ENCODE assay signal across 8 cellular contexts in the genomic region with DNA sequence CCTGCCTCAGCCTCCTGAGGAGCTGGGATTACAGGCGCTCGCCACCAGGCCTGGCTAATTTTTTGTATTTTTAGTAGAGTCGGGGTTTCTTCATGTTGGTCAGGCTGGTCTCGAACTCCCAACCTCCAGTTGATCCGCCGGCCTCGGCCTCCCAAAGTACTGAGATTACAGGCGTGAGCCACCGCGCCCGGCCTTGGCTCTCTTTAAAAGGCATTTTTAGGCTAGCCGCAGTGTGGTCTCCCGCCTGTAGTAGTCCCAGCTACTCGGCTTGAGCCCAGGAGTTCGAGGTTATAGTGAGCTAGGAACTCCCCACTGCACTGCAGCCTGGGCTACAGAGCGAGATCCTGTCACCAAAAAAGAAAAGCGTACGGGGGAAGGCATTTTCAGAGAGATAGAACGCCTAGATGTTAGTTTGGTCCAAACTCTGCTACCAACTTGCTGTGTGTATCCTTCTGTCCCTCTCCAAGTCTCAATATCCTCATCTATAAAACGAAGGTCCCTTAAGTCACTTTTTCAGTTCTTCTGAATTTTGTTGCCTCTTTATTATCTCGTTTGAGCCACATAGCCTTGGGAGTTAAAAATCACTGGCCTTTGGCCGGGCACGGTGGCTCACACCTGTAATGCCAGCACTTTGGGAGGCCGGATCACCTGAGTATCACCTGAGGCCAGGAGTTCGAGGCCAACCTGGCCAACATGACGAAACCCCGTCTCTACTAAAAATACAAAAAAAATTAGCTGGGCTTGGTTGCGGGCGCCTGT. TPM values are rescaled to one million over a fixed set of nuclear protein-coding genes. Genes with fewer than 3 reads are reported as not detected.
DNase-seq lines count a peak whose midpoint lies in the region; TF ChIP-seq lines count a peak whose summit lies in the region.

No MANE protein-coding gene starts in this region.

- CTCF ChIA-PET in OCI-LY7 (lab: Charles Lee; ENCODE audit: unreplicated experiment) = no interaction called here

- peak overlapping the region; percentile 88 for H3K27ac ChIP-seq in OCI-LY7 (ENCODE audit: low read depth, low read length, poor library complexity, severe bottlenecking)
- H3K27ac ChIP-seq in iPS-20b (ENCODE audit: low read length) = peak overlapping the region; percentile 3

- peak overlapping the region; percentile 79; the same call in 1 of the 2 replicates for H2AFZ ChIP-seq in OCI-LY7 (ENCODE audit: low read length)

- H3K4me1 ChIP-seq in OCI-LY7 (ENCODE audit: insufficient read depth, low read length, poor library complexity, severe bottlenecking) (peaks cover 37% of the 10 kb centered on the region), adipocyte (ENCODE audit: control insufficient read depth, insufficient read depth, low read length) (peaks cover 5% of the 10 kb centered on the region), iPS-20b (ENCODE audit: insufficient read depth, low read length) (no peaks in the 10 kb centered on the region)

- peak overlapping the region; percentile 91 for H3K9ac ChIP-seq in adipocyte (ENCODE audit: low read length)
- peak overlapping the region; percentile 86 for H3K9ac ChIP-seq in iPS-20b (ENCODE audit: low read depth, low read length)

- BruUV-seq in OCI-LY7 (replicated peaks; lab: Mats Ljungman, UMichigan) = TSS peak; percentile 95

- intact Hi-C loops in OCI-LY7 (cut with micrococcal nuclease; ENCODE audit: unreplicated experiment) = loop anchor here (2.0 kb wide), 1 partner anchor 81 kb away; no protein-coding TSS in a partner anchor

- TF ChIP-seq CTCF in OCI-LY7 (conservative IDR thresholded peaks at IDR 0.05; ENCODE audit: low read length) = peak; percentile 29

- H3K79me2 ChIP-seq in OCI-LY7 (ENCODE audit: insufficient read depth, low read depth, low read length) = peaks cover 14% of the 10 kb centered on the region; the same call in 1 of the 2 replicates

- H3K27me3 ChIP-seq in adipocyte (replicated peaks; ENCODE audit: control insufficient read depth, insufficient read depth, low read length) = no peaks in the 10 kb centered on the region
- H3K27me3 ChIP-seq in iPS-20b (ENCODE audit: insufficient read depth, low read length) = no peaks in the 10 kb centered on the region

- peak overlapping the region; percentile 88 for H3K4me3 ChIP-seq in OCI-LY7 (ENCODE audit: low read depth, low read length, poor library complexity, severe bottlenecking)
- peak overlapping the region; percentile 87 for H3K4me3 ChIP-seq in adipocyte (ENCODE audit: low read length)
- H3K4me3 ChIP-seq in iPS-20b (ENCODE audit: low read length) = peak overlapping the region; percentile 73

- POLR2A ChIA-PET in OCI-LY7 (lab: Charles Lee) = interaction anchor here (0.5 to 1.7 kb wide), 20 partner anchors 9 to 643 kb away, joined by 3 to 12 read pairs (median 4); no protein-coding TSS in a partner anchor

- H3K36me3 ChIP-seq in OCI-LY7 (ENCODE audit: insufficient read depth, low read length) (peaks cover 42% of the 10 kb centered on the region), adipocyte (ENCODE audit: control insufficient read depth, insufficient read depth, low read length, severe bottlenecking) (peaks cover 34% of the 10 kb centered on the region), iPS-20b (ENCODE audit: insufficient read depth, low read depth, low read length) (peaks cover 36% of the 10 kb centered on the region)

- H3K4me2 ChIP-seq in OCI-LY7 (ENCODE audit: low read length) = peak overlapping the region; percentile 78

- H3K9me3 ChIP-seq in OCI-LY7 (ENCODE audit: low read length) = no peaks in the 10 kb centered on the region
- H3K9me3 ChIP-seq in adipocyte (ENCODE audit: control insufficient read depth, low read length) = no peaks in the 10 kb centered on the region
- H3K9me3 ChIP-seq in iPS-20b (ENCODE audit: insufficient read depth, low read depth, low read length) = no peaks in the 10 kb centered on the region

- DNase-seq in NCI-H1417 (lab: John Stamatoyannopoulos, UW) = peak in 2 of 3 experiments; percentile 28 to 61
- no peak for DNase-seq in NCI-H1417 treated with DMSO at 0.1 percent for 48 hours (lab: John Stamatoyannopoulos, UW)
- peak; percentile 60 for DNase-seq in OCI-LY7 (ENCODE audit: low spot score)
- DNase-seq in adipocyte (ENCODE audit: low read depth) = peak; percentile 36
- peak; percentile 15 to 20 for DNase-seq in stimulated activated CD4-positive, alpha-beta T cell treated with anti-CD3 and anti-CD28 coated beads, Interleukin-15, amount 100 ng/mL, for 48 hours (ENCODE audit: low read depth in 2 of 2)
- no peak for DNase-seq in NCI-H146 treated with DMSO at 0.1 percent for 48 hours (lab: John Stamatoyannopoulos, UW; ENCODE audit: unreplicated experiment)
- DNase-seq in ureter (ENCODE audit: low spot score) = no peak

- no peaks in the 10 kb centered on the region for H4K20me1 ChIP-seq in OCI-LY7 (ENCODE audit: insufficient read depth, low read length)

- H3K9me2 ChIP-seq in OCI-LY7 (ENCODE audit: insufficient read depth, low read length) = no peaks in the 10 kb centered on the region

RNA-seq across cellular contexts. Expression of gene MED18, which starts 0.7 kb away (rescaled TPM):
- total RNA-seq in OCI-LY7 (2014; rRNA removed; shearing (Covaris generic)) = 25.9 and 26.9 TPM in 2 replicates
- total RNA-seq in OCI-LY7 (2022) (20.5 and 26.5 TPM in 2 replicates), ureter (14.4 TPM)

RNA-seq across cellular contexts. Expression of gene PHACTR4, which starts 40.0 kb away (rescaled TPM):
- 16.7 and 17.8 TPM in 2 replicates for total RNA-seq in OCI-LY7 (2014; rRNA removed; shearing (Covaris generic))
- total RNA-seq in OCI-LY7 (2022) = 44.9 and 47.3 TPM in 2 replicates
- 44.1 TPM for total RNA-seq in ureter

Comparison
In these comparisons a context has a peak if more than half of its experiments do, and no peak if none do; other contexts are left out.
1. DNase-seq: peak in NCI-H1417 (2 of 3), OCI-LY7 (single experiment), adipocyte (single experiment) and stimulated activated CD4-positive, alpha-beta T cell treated with anti-CD3 and anti-CD28 coated beads, Interleukin-15, amount 100 ng/mL, for 48 hours (2 of 2); none in NCI-H1417 treated with DMSO at 0.1 percent for 48 hours (single experiment), NCI-H146 treated with DMSO at 0.1 percent for 48 hours (single experiment) and ureter (single experiment).
2. Peak in every context shown above with its lines, with median percentiles within 50 percentile points of each other: H3K4me3 ChIP-seq.